In the genomic region with DNA sequence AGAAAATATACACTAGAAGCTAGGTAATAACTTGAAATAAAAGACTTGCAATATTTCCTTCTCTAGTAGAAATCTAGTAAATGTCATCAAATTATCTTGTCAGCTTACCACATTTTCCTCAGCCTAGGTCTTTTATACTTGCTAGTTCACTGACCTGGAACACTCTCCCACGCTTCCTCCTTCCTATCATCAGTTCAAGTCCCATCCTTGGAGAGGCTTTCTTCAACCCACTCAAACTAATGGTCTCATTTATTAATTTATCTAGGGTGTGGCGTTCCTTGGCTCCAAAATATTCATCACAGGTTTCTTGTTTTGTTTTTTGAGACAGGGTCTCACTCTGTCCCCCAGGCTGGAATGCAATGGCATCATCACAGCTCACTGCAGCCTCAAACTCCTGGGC, we compare ENCODE assay signal across 1 cellular context.
TF ChIP-seq lines count a peak whose summit lies in the region.

No MANE protein-coding gene starts in this region.

TF ChIP-seq in IMR-90, 13 proteins besides CTCF, POLR2A, EP300 and RAD21:
- TF ChIP-seq CHD1 (IDR thresholded peaks at IDR 0.05; ENCODE audit: low read depth, low read length) (no peak), MAFK (IDR thresholded peaks at IDR 0.05; ENCODE audit: low read depth, low read length) (no peak), MAZ (IDR thresholded peaks at IDR 0.05; ENCODE audit: borderline replicate concordance, low read depth, low read length) (no peak), FOS (IDR thresholded peaks at IDR 0.05; ENCODE audit: low read depth, low read length) (no peak), BHLHE40 (IDR thresholded peaks at IDR 0.05; ENCODE audit: low read depth, low read length) (no peak), SMC3 (IDR thresholded peaks at IDR 0.05; ENCODE audit: low read depth, low read length) (no peak), RFX5 (IDR thresholded peaks at IDR 0.05; ENCODE audit: low read depth, low read length) (no peak), CEBPB (IDR thresholded peaks at IDR 0.05; ENCODE audit: low read depth, low read length) (no peak)
